ENCODE assay signal across 19 cellular contexts in the genomic region with DNA sequence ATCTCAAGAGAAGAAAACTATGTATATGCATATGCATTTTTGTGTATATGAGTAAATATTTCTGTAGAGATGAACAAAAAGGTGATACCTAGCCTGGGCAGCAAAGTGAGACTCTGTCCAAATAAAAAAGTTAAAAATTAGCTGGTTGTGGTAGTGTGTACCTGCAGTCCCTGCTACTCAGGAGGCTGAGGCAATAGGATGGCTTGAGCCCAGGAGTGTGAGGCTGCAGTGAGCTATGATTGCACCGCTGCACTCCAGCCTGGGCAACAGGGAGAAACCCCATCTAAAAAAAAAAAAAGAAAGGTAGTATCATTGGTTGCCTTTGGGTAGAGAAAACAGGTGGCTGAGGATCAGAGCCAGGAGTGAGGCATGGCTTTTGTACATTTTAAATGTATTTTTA. TPM values are rescaled to one million over a fixed set of nuclear protein-coding genes. Genes with fewer than 3 reads are reported as not detected.
DNase-seq lines count a peak whose midpoint lies in the region; ATAC-seq and TF ChIP-seq lines count a peak whose summit lies in the region.
"Had no signal": no experiment of that assay in that cellular context is flagged by ENCODE, and none has a peak within 500 bp of the region (broad histone marks: within the 10 kb centered on the region; RNA-seq: fewer than 3 reads in every experiment).

No MANE protein-coding gene starts in this region.

- H3K36me3 ChIP-seq in hepatocyte (replicated peaks; ENCODE audit: insufficient read depth, low read depth) = no peaks in the 10 kb centered on the region
- H3K36me3 ChIP-seq: SJSA1 had no signal

- POLR2A ChIA-PET in CD4-positive, alpha-beta T cell (lab: Charles Lee) = no interaction called here

- H3K4me3 ChIP-seq in hepatocyte = no peak overlapping the region
- H3K4me3 ChIP-seq: SJSA1 had no signal

- CTCF ChIA-PET in CD4-positive, alpha-beta T cell (lab: Charles Lee) = no interaction called here

- no peaks in the 10 kb centered on the region for H3K79me2 ChIP-seq in hepatocyte

- DNase-seq in NCI-H69 (lab: John Stamatoyannopoulos, UW) = peak; percentile 12
- no peak for DNase-seq in hepatocyte (ENCODE audit: low spot score)
- no peak for DNase-seq in progenitor cell of endocrine pancreas (ENCODE audit: low spot score, unreplicated experiment)
- no peak for DNase-seq in HT-29 (ENCODE audit: low spot score)
- no peak for DNase-seq in omental fat pad (ENCODE audit: low spot score)
- DNase-seq in CD4-positive, alpha-beta T cell = no peak
- no peak for DNase-seq in stimulated activated CD4-positive, alpha-beta T cell treated with anti-CD3 and anti-CD28 coated beads, Interleukin-2, amount 100 ng/mL, for 24 hours
- DNase-seq: AML-193; CD4-positive, CD25-positive, alpha-beta regulatory T cell; H7; IMR-90; Kasumi-1; NCI-H1417; NCI-H1930; NCI-H2171 treated with DMSO at 0.1 percent for 48 hours; NCI-H82 had no signal

- ATAC-seq in omental fat pad (ENCODE audit: low FRiP score) = no peak
- ATAC-seq in CD4-positive, alpha-beta T cell (ENCODE audit: poor library complexity) = no peak

- no peaks in the 10 kb centered on the region for H3K27me3 Mint-ChIP-seq in progenitor cell of endocrine pancreas
- no peaks in the 10 kb centered on the region for H3K27me3 Mint-ChIP-seq in CD4-positive, alpha-beta T cell

- no peaks in the 10 kb centered on the region for H3K9me3 ChIP-seq in hepatocyte (ENCODE audit: low read depth)
- H3K9me3 ChIP-seq in CD4-positive, alpha-beta T cell (ENCODE audit: control insufficient read depth, low read length) = no peaks in the 10 kb centered on the region
- H3K9me3 ChIP-seq: SJSA1 had no signal

- intact Hi-C loops in CD4-positive, alpha-beta T cell (cut with DNase I, micrococcal nuclease) = no loop called here

- H3K27ac ChIP-seq in 22Rv1 = peak overlapping the region; percentile 81; the same call in 1 of the 2 replicates
- H3K27ac ChIP-seq in hepatocyte = peak overlapping the region; percentile 89
- H3K27ac ChIP-seq in CD4-positive, alpha-beta T cell (ENCODE audit: low read depth, low read length) = no peak overlapping the region
- H3K27ac ChIP-seq: SJSA1 had no signal

- peak overlapping the region; percentile 84 for H3K27ac Mint-ChIP-seq in progenitor cell of endocrine pancreas
- no peak overlapping the region for H3K27ac Mint-ChIP-seq in CD4-positive, alpha-beta T cell
- H3K27ac Mint-ChIP-seq: CD4-positive, CD25-positive, alpha-beta regulatory T cell had no signal

- H3K9me3 Mint-ChIP-seq in progenitor cell of endocrine pancreas (ENCODE audit: low read depth) = peaks cover 4% of the 10 kb centered on the region
- H3K9me3 Mint-ChIP-seq in CD4-positive, alpha-beta T cell = no peaks in the 10 kb centered on the region

- no peaks in the 10 kb centered on the region for H3K9me2 ChIP-seq in hepatocyte (replicated peaks; ENCODE audit: insufficient read depth)

- no peak overlapping the region for H3K4me3 Mint-ChIP-seq in progenitor cell of endocrine pancreas (ENCODE audit: low read depth)
- no peak overlapping the region for H3K4me3 Mint-ChIP-seq in CD4-positive, alpha-beta T cell
- H3K4me3 Mint-ChIP-seq: CD4-positive, CD25-positive, alpha-beta regulatory T cell had no signal

- H3K4me2 ChIP-seq in hepatocyte = no peak overlapping the region

- H3K4me1 ChIP-seq in hepatocyte (ENCODE audit: insufficient read depth) = no peaks in the 10 kb centered on the region

- no peaks in the 10 kb centered on the region for H3K36me3 Mint-ChIP-seq in progenitor cell of endocrine pancreas (ENCODE audit: insufficient read depth)
- H3K36me3 Mint-ChIP-seq in CD4-positive, alpha-beta T cell (ENCODE audit: low read depth) = no peaks in the 10 kb centered on the region
- H3K36me3 Mint-ChIP-seq: CD4-positive, CD25-positive, alpha-beta regulatory T cell had no signal

- H2AFZ ChIP-seq in hepatocyte = no peak overlapping the region

- no peaks in the 10 kb centered on the region for H4K20me1 ChIP-seq in hepatocyte (ENCODE audit: insufficient read depth, poor library complexity, severe bottlenecking)

- TF ChIP-seq CTCF in 22Rv1 (IDR thresholded peaks at IDR 0.05) (no peak), hepatocyte (IDR thresholded peaks at IDR 0.05; ENCODE audit: poor library complexity) (no peak), progenitor cell of endocrine pancreas (IDR thresholded peaks at IDR 0.05; ENCODE audit: unreplicated experiment) (no peak), omental fat pad (IDR thresholded peaks at IDR 0.05) (no peak)
- no peak for TF ChIP-seq CTCF in CD4-positive, alpha-beta T cell (IDR thresholded peaks at IDR 0.05)

- H3K4me1 Mint-ChIP-seq in progenitor cell of endocrine pancreas (ENCODE audit: low read depth) = peaks cover 20% of the 10 kb centered on the region
- H3K4me1 Mint-ChIP-seq in CD4-positive, alpha-beta T cell (ENCODE audit: low read depth) = no peaks in the 10 kb centered on the region
- H3K4me1 Mint-ChIP-seq: CD4-positive, CD25-positive, alpha-beta regulatory T cell had no signal

- no peaks in the 10 kb centered on the region for H3K27me3 ChIP-seq in hepatocyte
- peaks cover 8% of the 10 kb centered on the region for H3K27me3 ChIP-seq in CD4-positive, alpha-beta T cell (ENCODE audit: control insufficient read depth, insufficient read depth, low read length)
- H3K27me3 ChIP-seq: SJSA1 had no signal

- WGBS in hepatocyte (ENCODE audit: low lambda C conversion rate, missing lambda C conversion rate) = 72% methylated on average over 1 of the region's 1 CpG

RNA-seq across cellular contexts. Expression of gene KLHL31, which starts 50.9 kb away (rescaled TPM):
- total RNA-seq in hepatocyte (1.6 and 3.5 TPM in 2 replicates), progenitor cell of endocrine pancreas (0.84 and 1.3 TPM in 2 replicates), omental fat pad (10 to 100 TPM in 3 of 4 donors, 1 to 10 TPM in 1; 9.5 to 23.8 (median 14.4) TPM)
- 0.46 and 1.4 TPM in 2 replicates for polyA plus RNA-seq in hepatocyte
- total RNA-seq in HT-29 (2014; rRNA removed; shearing (Covaris generic)) = 0.99 and 1.2 TPM in 2 replicates
- under 1 TPM; 0.03 to 0.08 TPM for total RNA-seq in CD4-positive, alpha-beta T cell
- total RNA-seq: A172; CD4-positive, CD25-positive, alpha-beta regulatory T cell; IMR-90 had no signal
- polyA plus RNA-seq: CD4-positive, CD25-positive, alpha-beta regulatory T cell had no signal
